20 cellular contexts compared by ENCODE assay signal in genomic region chr12:120092531-120093335, GRCh38. TPM values are rescaled to one million over a fixed set of nuclear protein-coding genes. Genes with fewer than 3 reads are reported as not detected.
DNase-seq lines count a peak whose midpoint lies in the region; ATAC-seq, FAIRE-seq and TF ChIP-seq lines count a peak whose summit lies in the region.
"Had no signal": no experiment of that assay in that cellular context is flagged by ENCODE, and none has a peak within 500 bp of the region (broad histone marks: within the 10 kb centered on the region; RNA-seq: fewer than 3 reads in every experiment).

No MANE protein-coding gene starts in this region.

- no peak overlapping the region for H3K27ac Mint-ChIP-seq in CD8-positive, alpha-beta T cell
- H3K27ac Mint-ChIP-seq in GM23338, result peak overlapping the region; percentile 95

- TF ChIP-seq CTCF in CD8-positive, alpha-beta T cell (IDR thresholded peaks at IDR 0.05), result no peak
- TF ChIP-seq CTCF in GM23338 (conservative IDR thresholded peaks at IDR 0.05; ENCODE audit: low read depth in 2 of 2) (peak; percentile 16 to 50; a peak in 3 of 4 replicates), dorsolateral prefrontal cortex (IDR thresholded peaks at IDR 0.05 in 54 of 56, conservative IDR thresholded peaks at IDR 0.05 in 2 of 56; ENCODE audit: low read depth in 1 of 56, partially characterized antibody in 56 of 56) (no peak), neural cell (IDR thresholded peaks at IDR 0.05; ENCODE audit: poor library complexity, severe bottlenecking) (no peak), BE2C (IDR thresholded peaks at IDR 0.05; ENCODE audit: low read depth, low read length) (no peak)

- H4K20me1 ChIP-seq in GM23338 (replicated peaks; ENCODE audit: insufficient read depth) (no peaks in the 10 kb centered on the region), neural cell (ENCODE audit: insufficient read depth) (peaks cover 3% of the 10 kb centered on the region)

- no peak for DNase-seq in CD8-positive, alpha-beta T cell
- DNase-seq in GM23338 (ENCODE audit: low spot score) (no peak), dorsolateral prefrontal cortex (no peak), small intestine (no peak), NCI-H69 (lab: John Stamatoyannopoulos, UW) (no peak), BE2C (no peak)
- DNase-seq: activated CD4-positive, alpha-beta T cell treated with anti-CD3 and anti-CD28 coated beads for 48 hours; activated T-cell treated with anti-CD3 and anti-CD28 coated beads, Interleukin-2, amount 50 U/mL, for 48 hours; central memory CD4-positive, alpha-beta T cell; effector memory CD8-positive, alpha-beta T cell; GDM1; GOT3; KG1; kidney glomerular epithelial cell; NCI-H1048; NCI-H2081; NCI-H524 treated with DMSO at 0.1 percent for 48 hours; ovary; tibial artery had no signal

- peaks cover 17% of the 10 kb centered on the region for H3K36me3 ChIP-seq in CD8-positive, alpha-beta T cell (ENCODE audit: insufficient read depth, low read length)
- H3K36me3 ChIP-seq in GM23338 (ENCODE audit: insufficient read depth), result no peaks in the 10 kb centered on the region; the same call in 1 of the 2 replicates
- peaks cover 5% of the 10 kb centered on the region for H3K36me3 ChIP-seq in neural cell (ENCODE audit: insufficient read depth, low read length)
- H3K36me3 ChIP-seq in small intestine (ENCODE audit: control insufficient read depth in 2 of 2, insufficient read depth in 2 of 2, low read length in 2 of 2), result peaks cover 7 to 8% of the 10 kb centered on the region in 2 donors
- peaks cover 25% of the 10 kb centered on the region for H3K36me3 ChIP-seq in BE2C
- H3K36me3 ChIP-seq: ovary had no signal

- peaks cover 61% of the 10 kb centered on the region for H3K36me3 Mint-ChIP-seq in CD8-positive, alpha-beta T cell
- H3K36me3 Mint-ChIP-seq in GM23338 (ENCODE audit: low read depth), result peaks cover 26% of the 10 kb centered on the region

- no peaks in the 10 kb centered on the region for H3K9me3 Mint-ChIP-seq in CD8-positive, alpha-beta T cell
- H3K9me3 Mint-ChIP-seq in GM23338, result no peaks in the 10 kb centered on the region; the same call in 2 of the 3 replicates
- H3K9me3 Mint-ChIP-seq: effector memory CD8-positive, alpha-beta T cell had no signal

- H3K27ac ChIP-seq in CD8-positive, alpha-beta T cell (ENCODE audit: low read depth, low read length), result no peak overlapping the region
- peak overlapping the region; percentile 95; the same call in 1 of the 2 replicates for H3K27ac ChIP-seq in GM23338 (ENCODE audit: low read depth)
- peak overlapping the region in 48 of 59 donors; percentile 16 to 84 (median 71) for H3K27ac ChIP-seq in dorsolateral prefrontal cortex
- peak overlapping the region; percentile 61 for H3K27ac ChIP-seq in neural cell (ENCODE audit: low read length)
- H3K27ac ChIP-seq in small intestine (ENCODE audit: low read depth in 1 of 2, low read length in 1 of 2), result no peak overlapping the region
- H3K27ac ChIP-seq: ovary, tibial artery had no signal

- CTCF ChIA-PET in CD8-positive, alpha-beta T cell (lab: Charles Lee), result interaction anchor here (0.5 to 2.7 kb wide), 2 partner anchors 17 to 90 kb away, joined by 4 to 9 read pairs; no protein-coding TSS in a partner anchor

- H3K9ac ChIP-seq in neural cell (ENCODE audit: low read length), result peak overlapping the region; percentile 55

- peak; percentile 20 for ATAC-seq in CD8-positive, alpha-beta T cell
- ATAC-seq in GM23338, result peak; percentile 7
- ATAC-seq: effector memory CD8-positive, alpha-beta T cell had no signal

- no peaks in the 10 kb centered on the region for H3K27me3 ChIP-seq in CD8-positive, alpha-beta T cell (ENCODE audit: insufficient read depth, low read length)
- H3K27me3 ChIP-seq in GM23338 (ENCODE audit: insufficient read depth) (no peaks in the 10 kb centered on the region), dorsolateral prefrontal cortex (no peaks in the 10 kb centered on the region), neural cell (ENCODE audit: insufficient read depth, low read depth, low read length) (no peaks in the 10 kb centered on the region), small intestine (ENCODE audit: control insufficient read depth in 2 of 2, insufficient read depth in 2 of 2, low read length in 2 of 2) (no peaks in the 10 kb centered on the region), BE2C (no peaks in the 10 kb centered on the region)
- H3K27me3 ChIP-seq: ovary, tibial artery had no signal

- POLR2A ChIA-PET in CD8-positive, alpha-beta T cell (lab: Charles Lee), result interaction anchor here (0.5 to 1.1 kb wide), 3 partner anchors 24 to 173 kb away, joined by 3 to 4 read pairs (median 3); partner anchors contain the start of genes PXN and RAB35

- H3K79me2 ChIP-seq in GM23338 (replicated peaks; ENCODE audit: insufficient read depth) (no peaks in the 10 kb centered on the region), neural cell (replicated peaks; ENCODE audit: insufficient read depth, low read length) (no peaks in the 10 kb centered on the region)

- no peak overlapping the region for H3K4me3 ChIP-seq in CD8-positive, alpha-beta T cell (ENCODE audit: low read depth, low read length)
- H3K4me3 ChIP-seq in GM23338 (no peak overlapping the region), dorsolateral prefrontal cortex (no peak overlapping the region), neural cell (ENCODE audit: low read length) (no peak overlapping the region), small intestine (ENCODE audit: low read depth in 1 of 2, low read length in 2 of 2) (no peak overlapping the region), BE2C (ENCODE audit: low read depth, low read length) (no peak overlapping the region)
- H3K4me3 ChIP-seq: ovary, tibial artery had no signal

- H2AFZ ChIP-seq in GM23338, result no peak overlapping the region
- H2AFZ ChIP-seq in neural cell (ENCODE audit: low read depth, low read length), result no peak overlapping the region

- FAIRE-seq in small intestine (lab: Jason Lieb, UNC), result no peak

- peaks cover 1% of the 10 kb centered on the region for H3K4me1 ChIP-seq in CD8-positive, alpha-beta T cell (ENCODE audit: insufficient read depth, low read length)
- H3K4me1 ChIP-seq in GM23338 (ENCODE audit: insufficient read depth) (peaks cover 34% of the 10 kb centered on the region), small intestine (ENCODE audit: control insufficient read depth in 2 of 2, insufficient read depth in 1 of 2, low read depth in 1 of 2, low read length in 1 of 2) (no peaks in the 10 kb centered on the region), BE2C (peaks cover 27% of the 10 kb centered on the region)
- H3K4me1 ChIP-seq: tibial artery had no signal

- intact Hi-C loops in CD8-positive, alpha-beta T cell (cut with DNase I, micrococcal nuclease), result no loop called here
- intact Hi-C loops in dorsolateral prefrontal cortex (cut with DNase I), result no loop called here

- peaks cover 2% of the 10 kb centered on the region for H3K4me1 Mint-ChIP-seq in CD8-positive, alpha-beta T cell (ENCODE audit: low read depth)
- H3K4me1 Mint-ChIP-seq in GM23338, result peaks cover 65% of the 10 kb centered on the region

- H3K27me3 Mint-ChIP-seq in CD8-positive, alpha-beta T cell (ENCODE audit: low read depth), result no peaks in the 10 kb centered on the region
- peaks cover 16% of the 10 kb centered on the region for H3K27me3 Mint-ChIP-seq in GM23338 (ENCODE audit: insufficient read depth, low read depth, poor library complexity)
- H3K27me3 Mint-ChIP-seq: effector memory CD8-positive, alpha-beta T cell had no signal

- WGBS in small intestine, 3 donors, result 87 to 89% (median 88%) methylated on average over 22 to 23 of the region's 23 CpGs

- no peaks in the 10 kb centered on the region for H3K9me2 ChIP-seq in GM23338 (ENCODE audit: insufficient read depth)
- H3K9me2 ChIP-seq in neural cell (ENCODE audit: insufficient read depth, low read length), result no peaks in the 10 kb centered on the region

- no peaks in the 10 kb centered on the region for H3K9me3 ChIP-seq in CD8-positive, alpha-beta T cell (ENCODE audit: low read length)
- H3K9me3 ChIP-seq in neural cell (ENCODE audit: low read length) (no peaks in the 10 kb centered on the region), small intestine (ENCODE audit: control insufficient read depth, low read depth) (no peaks in the 10 kb centered on the region), BE2C (no peaks in the 10 kb centered on the region)
- H3K9me3 ChIP-seq: ovary, tibial artery had no signal

- no peak for TF ChIP-seq EP300 in neural cell (conservative IDR thresholded peaks at IDR 0.05; ENCODE audit: poor library complexity, severe bottlenecking)

- H3F3A ChIP-seq in GM23338 (replicated peaks; ENCODE audit: low read depth), result peaks cover 19% of the 10 kb centered on the region
- no peaks in the 10 kb centered on the region for H3F3A ChIP-seq in neural cell (ENCODE audit: insufficient read depth, low read length, poor library complexity, severe bottlenecking)

- H3K4me2 ChIP-seq in GM23338 (peak overlapping the region; percentile 69), neural cell (ENCODE audit: low read length) (no peak overlapping the region)

- no peak for TF ChIP-seq RAD21 in neural cell (conservative IDR thresholded peaks at IDR 0.05)

- no peak overlapping the region for H3K4me3 Mint-ChIP-seq in CD8-positive, alpha-beta T cell
- no peak overlapping the region; the same call in 2 of the 3 replicates for H3K4me3 Mint-ChIP-seq in GM23338

TF ChIP-seq in GM23338, 12 proteins besides CTCF, POLR2A, EP300 and RAD21 (continues in another document):
- TF ChIP-seq EZH2phosphoT487 (IDR thresholded peaks at IDR 0.05; ENCODE audit: unreplicated experiment) (no peak), EZH2 (IDR thresholded peaks at IDR 0.05; ENCODE audit: low read depth, unreplicated experiment) (no peak), ZNF114 (CRISPR knock-in tag; IDR thresholded peaks at IDR 0.05) (no peak), ZNF331 (CRISPR knock-in tag; IDR thresholded peaks at IDR 0.05; ENCODE audit: low read depth) (no peak)

TF ChIP-seq in neural cell, 6 proteins besides CTCF, POLR2A, EP300 and RAD21 (continues in another document):
- TF ChIP-seq SMC3 (conservative IDR thresholded peaks at IDR 0.05; ENCODE audit: poor library complexity) (no peak), TAF1 (IDR thresholded peaks at IDR 0.05; ENCODE audit: low read depth) (no peak), MXI1 (conservative IDR thresholded peaks at IDR 0.05; ENCODE audit: poor library complexity, severe bottlenecking) (no peak), EZH2 (IDR thresholded peaks at IDR 0.05; ENCODE audit: borderline replicate concordance, insufficient read depth, low read length, poor library complexity, severe bottlenecking) (no peak)

RNA-seq across cellular contexts. Expression of gene RAB35, which starts 23.8 kb away (rescaled TPM):
- 10 to 100 TPM; 61.6 to 63.7 TPM for total RNA-seq in CD8-positive, alpha-beta T cell
- 15.9 and 16.9 TPM in 2 replicates for total RNA-seq in GM23338 (2014; rRNA removed; shearing (Covaris generic))
- polyA plus RNA-seq in GM23338 (2016; fragmentation: Nextera tagmentation; extraction: Ambion mirVana) (9.9 and 12.6 TPM in 2 replicates), neural cell (60.2 and 65.2 TPM in 2 replicates), small intestine (10 to 100 TPM; 21.5 to 31.9 (median 22.7) TPM)
- total RNA-seq in dorsolateral prefrontal cortex, result 10 to 100 TPM; 35.0 to 69.2 (median 52.4) TPM
- 48.6 and 52.8 TPM in 2 replicates for polyA minus RNA-seq in neural cell
- 176 TPM for polyA plus RNA-seq in BE2C (2012; ENCODE audit: insufficient read depth, insufficient read length, low read depth)

Comparison
In these comparisons a context has a peak if more than half of its experiments do, and no peak if none do; other contexts are left out.
1. H3K27ac ChIP-seq: peak in GM23338 (single experiment), dorsolateral prefrontal cortex (48 of 59) and neural cell (single experiment); none in CD8-positive, alpha-beta T cell (single experiment) and small intestine (0 of 2).
2. CTCF ChIP-seq: peak in GM23338 (2 of 2); none in CD8-positive, alpha-beta T cell (single experiment), dorsolateral prefrontal cortex (0 of 56), neural cell (single experiment) and BE2C (single experiment).